8 cellular contexts compared by ENCODE assay signal in the genomic region with DNA sequence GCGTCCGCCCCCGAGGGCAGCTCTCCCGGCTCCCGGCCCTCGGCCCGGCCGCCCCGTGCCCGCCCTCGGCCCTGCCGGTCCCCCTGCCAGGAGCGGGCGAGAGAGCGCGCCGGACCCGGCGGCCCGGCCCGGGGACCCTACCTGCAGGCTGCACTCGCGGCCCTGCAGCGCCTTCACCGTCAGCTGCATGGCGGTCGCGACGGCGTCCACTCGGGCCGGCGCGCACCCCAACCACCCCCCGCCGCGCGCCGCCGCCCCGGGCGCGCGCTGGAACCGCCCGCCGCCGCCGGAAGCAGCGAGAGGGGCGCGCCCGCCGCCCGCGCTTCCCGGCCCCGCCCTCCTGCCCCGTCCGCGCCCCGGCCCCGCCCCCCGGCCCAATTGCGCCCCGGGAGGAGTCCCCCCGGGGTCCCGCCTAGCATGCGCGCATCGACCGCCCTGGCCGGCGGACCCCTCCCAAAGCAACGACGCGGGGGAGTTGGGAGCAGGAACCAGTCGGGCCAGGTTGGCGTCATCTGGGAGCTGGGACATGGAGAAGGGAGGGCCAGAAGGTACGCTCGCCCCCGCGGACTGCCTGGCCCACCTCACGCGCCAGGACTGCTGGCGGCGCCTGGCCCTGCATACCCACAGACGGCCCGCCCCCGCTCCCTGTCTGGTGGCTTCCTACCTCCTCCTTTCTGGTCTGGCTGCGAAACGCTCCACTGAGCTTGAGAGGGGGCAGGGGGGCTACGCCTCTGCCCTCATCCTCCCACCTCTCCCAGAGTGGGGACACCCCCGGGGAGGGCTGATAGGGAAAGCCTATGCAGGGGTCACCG. TPM values are rescaled to one million over a fixed set of nuclear protein-coding genes. Genes with fewer than 3 reads are reported as not detected.
DNase-seq lines count a peak whose midpoint lies in the region; ATAC-seq and TF ChIP-seq lines count a peak whose summit lies in the region.

A gene (minus strand): TSS at position 220 of the 812 bp plus-strand sequence. CDS start 31 bp downstream, at position 189.

- H3K4me1 Mint-ChIP-seq in CD8-positive, alpha-beta memory T cell, result peaks cover 12 to 46% (median 24%) of the 10 kb centered on the region in 3 donors
- H3K4me1 Mint-ChIP-seq in activated T-cell treated with anti-CD3 and anti-CD28 coated beads, Interleukin-2, amount 50 U/mL, for 24 hours (ENCODE audit: low read depth), result peaks cover 42% of the 10 kb centered on the region

- no peaks in the 10 kb centered on the region for H3K27me3 ChIP-seq in CD8-positive, alpha-beta memory T cell (ENCODE audit: insufficient read depth, low read length, poor library complexity, severe bottlenecking)

- H3K27ac ChIP-seq in CD8-positive, alpha-beta memory T cell (ENCODE audit: low read depth, low read length), result peak within 1 kb of the TSS; percentile 70
- peak within 1 kb of the TSS; percentile 94; the same call in 1 of the 2 replicates for H3K27ac ChIP-seq in HEK293 (ENCODE audit: extremely low read depth, low read depth, low read length)
- peak within 1 kb of the TSS; percentile 80 for H3K27ac ChIP-seq in substantia nigra (ENCODE audit: low read depth, low read length, poor library complexity, severe bottlenecking)

- H3K9me3 ChIP-seq in CD8-positive, alpha-beta memory T cell (ENCODE audit: low read length), result no peaks in the 10 kb centered on the region
- no peaks in the 10 kb centered on the region; the same call in 1 of the 2 replicates for H3K9me3 ChIP-seq in HEK293 (ENCODE audit: control insufficient read depth, insufficient read depth, low read depth, low read length)

- peak within 1 kb of the TSS; percentile 34 for H3K4me3 ChIP-seq in CD8-positive, alpha-beta memory T cell (ENCODE audit: low read length)
- peak within 1 kb of the TSS; percentile 55 for H3K4me3 ChIP-seq in HEK293 (ENCODE audit: low read depth, low read length)

- no peaks in the 10 kb centered on the region for H3K36me3 ChIP-seq in CD8-positive, alpha-beta memory T cell (ENCODE audit: insufficient read depth, low read length)
- H3K36me3 ChIP-seq in HEK293 (ENCODE audit: control insufficient read depth in 2 of 2, insufficient read depth in 1 of 2, low read length in 2 of 2), result peaks cover 0 to 38% of the 10 kb centered on the region in 2 experiments; a peak in 1 of 3 replicates

- peak within 1 kb of the TSS; percentile 66 to 89 (median 80) for H3K4me3 Mint-ChIP-seq in CD8-positive, alpha-beta memory T cell
- H3K4me3 Mint-ChIP-seq in activated T-cell treated with anti-CD3 and anti-CD28 coated beads, Interleukin-2, amount 50 U/mL, for 24 hours, result peak within 1 kb of the TSS; percentile 78

- POLR2A ChIA-PET in CD8-positive, alpha-beta memory T cell (lab: Charles Lee), result interaction anchor here (0.6 to 2.2 kb wide), 5 partner anchors 28 to 493 kb away, joined by 3 to 15 read pairs (median 3); a partner anchor contains a TSS
- POLR2A ChIA-PET in HEK293 (lab: Yijun Ruan, JAX), result interaction anchor here (0.7 to 3.1 kb wide), 12 partner anchors 8 to 116 kb away, joined by 3 to 10 read pairs (median 4); a partner anchor contains a TSS

- peaks cover 19% of the 10 kb centered on the region for H3K4me1 ChIP-seq in CD8-positive, alpha-beta memory T cell (ENCODE audit: insufficient read depth, low read length)
- H3K4me1 ChIP-seq in HEK293 (ENCODE audit: control insufficient read depth, insufficient read depth, low read length), result no peaks in the 10 kb centered on the region; the same call in 1 of the 2 replicates

- peak within 1 kb of the TSS; percentile 67 to 96 (median 89) for H3K27ac Mint-ChIP-seq in CD8-positive, alpha-beta memory T cell
- H3K27ac Mint-ChIP-seq in activated T-cell treated with anti-CD3 and anti-CD28 coated beads, Interleukin-2, amount 50 U/mL, for 24 hours, result peak within 1 kb of the TSS; percentile 85

- CTCF ChIA-PET in CD8-positive, alpha-beta memory T cell (lab: Charles Lee), result no interaction called here
- CTCF ChIA-PET in HEK293 (lab: Yijun Ruan, JAX), result interaction anchor here (0.6 to 2.1 kb wide), 6 partner anchors 9 to 732 kb away, joined by 3 to 6 read pairs (median 4); no protein-coding TSS in a partner anchor

- no peak for TF ChIP-seq CTCF in HEK293 (tag by site-specific recombination; IDR thresholded peaks at IDR 0.05)

- peak; percentile 48 to 68 (median 56) for DNase-seq in CD8-positive, alpha-beta memory T cell
- peak; percentile 5 for DNase-seq in NOMO-1 treated with dmso at 0.1 percent for 144 hours (lab: John Stamatoyannopoulos, UW; ENCODE audit: unreplicated experiment)
- DNase-seq in activated T-cell treated with anti-CD3 and anti-CD28 coated beads, Interleukin-2, amount 50 U/mL, for 24 hours, result peak; percentile 77
- peak; percentile 33 for DNase-seq in myocyte (ENCODE audit: low read depth)
- DNase-seq in substantia nigra (lab: John Stamatoyannopoulos, UW), result peak in 29 of 49 donors; percentile 5 to 73 (median 27)

- no peaks in the 10 kb centered on the region for H3K9me3 Mint-ChIP-seq in CD8-positive, alpha-beta memory T cell
- H3K9me3 Mint-ChIP-seq in activated T-cell treated with anti-CD3 and anti-CD28 coated beads, Interleukin-2, amount 50 U/mL, for 24 hours, result no peaks in the 10 kb centered on the region

- peaks cover 0 to 11% of the 10 kb centered on the region in 2 donors for H3K27me3 Mint-ChIP-seq in CD8-positive, alpha-beta memory T cell
- peaks cover 17% of the 10 kb centered on the region for H3K27me3 Mint-ChIP-seq in activated T-cell treated with anti-CD3 and anti-CD28 coated beads, Interleukin-2, amount 50 U/mL, for 24 hours

- peaks cover 0 to 29% (median 4%) of the 10 kb centered on the region in 3 donors for H3K36me3 Mint-ChIP-seq in CD8-positive, alpha-beta memory T cell
- peaks cover 55% of the 10 kb centered on the region for H3K36me3 Mint-ChIP-seq in activated T-cell treated with anti-CD3 and anti-CD28 coated beads, Interleukin-2, amount 50 U/mL, for 24 hours (ENCODE audit: low read depth)

- ATAC-seq in esophagus mucosa, result peak; percentile 35
- no peak for ATAC-seq in GM21515 (IDR thresholded peaks at IDR 0.05; ENCODE audit: unreplicated experiment)

TF ChIP-seq in HEK293, 187 proteins besides CTCF, POLR2A, EP300 and RAD21 (continues in another document):
- TF ChIP-seq, protein P1, sequence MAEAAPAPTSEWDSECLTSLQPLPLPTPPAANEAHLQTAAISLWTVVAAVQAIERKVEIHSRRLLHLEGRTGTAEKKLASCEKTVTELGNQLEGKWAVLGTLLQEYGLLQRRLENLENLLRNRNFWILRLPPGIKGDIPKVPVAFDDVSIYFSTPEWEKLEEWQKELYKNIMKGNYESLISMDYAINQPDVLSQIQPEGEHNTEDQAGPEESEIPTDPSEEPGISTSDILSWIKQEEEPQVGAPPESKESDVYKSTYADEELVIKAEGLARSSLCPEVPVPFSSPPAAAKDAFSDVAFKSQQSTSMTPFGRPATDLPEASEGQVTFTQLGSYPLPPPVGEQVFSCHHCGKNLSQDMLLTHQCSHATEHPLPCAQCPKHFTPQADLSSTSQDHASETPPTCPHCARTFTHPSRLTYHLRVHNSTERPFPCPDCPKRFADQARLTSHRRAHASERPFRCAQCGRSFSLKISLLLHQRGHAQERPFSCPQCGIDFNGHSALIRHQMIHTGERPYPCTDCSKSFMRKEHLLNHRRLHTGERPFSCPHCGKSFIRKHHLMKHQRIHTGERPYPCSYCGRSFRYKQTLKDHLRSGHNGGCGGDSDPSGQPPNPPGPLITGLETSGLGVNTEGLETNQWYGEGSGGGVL (tag by site-specific recombination; IDR thresholded peaks at IDR 0.05), result peak; percentile 91
- no peak for TF ChIP-seq ZNF558 (tag by site-specific recombination; IDR thresholded peaks at IDR 0.05)
- TF ChIP-seq ZNF629 (tag by site-specific recombination; IDR thresholded peaks at IDR 0.05), result peak; percentile 44; the same call in 1 of the 2 replicates
- peak; percentile 24; the same call in 1 of the 2 replicates for TF ChIP-seq ZBTB20 (tag by site-specific recombination; IDR thresholded peaks at IDR 0.05)
- TF ChIP-seq SP2 (tag by site-specific recombination; IDR thresholded peaks at IDR 0.05), result peak; percentile 78
- peak; percentile 73 for TF ChIP-seq KLF10 (tag by site-specific recombination; IDR thresholded peaks at IDR 0.05)
- TF ChIP-seq SALL2 (tag by site-specific recombination; IDR thresholded peaks at IDR 0.05; ENCODE audit: borderline replicate concordance), result no peak
- TF ChIP-seq, protein P2, sequence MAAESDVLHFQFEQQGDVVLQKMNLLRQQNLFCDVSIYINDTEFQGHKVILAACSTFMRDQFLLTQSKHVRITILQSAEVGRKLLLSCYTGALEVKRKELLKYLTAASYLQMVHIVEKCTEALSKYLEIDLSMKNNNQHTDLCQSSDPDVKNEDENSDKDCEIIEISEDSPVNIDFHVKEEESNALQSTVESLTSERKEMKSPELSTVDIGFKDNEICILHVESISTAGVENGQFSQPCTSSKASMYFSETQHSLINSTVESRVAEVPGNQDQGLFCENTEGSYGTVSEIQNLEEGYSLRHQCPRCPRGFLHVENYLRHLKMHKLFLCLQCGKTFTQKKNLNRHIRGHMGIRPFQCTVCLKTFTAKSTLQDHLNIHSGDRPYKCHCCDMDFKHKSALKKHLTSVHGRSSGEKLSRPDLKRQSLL (tag by site-specific recombination; IDR thresholded peaks at IDR 0.05), result no peak
- TF ChIP-seq BCL11B (tag by site-specific recombination; IDR thresholded peaks at IDR 0.05; ENCODE audit: low read depth), result peak; percentile 31; the same call in 1 of the 2 replicates
- peak; percentile 67 for TF ChIP-seq KLF9 (tag by site-specific recombination; IDR thresholded peaks at IDR 0.05; ENCODE audit: low read depth)
- TF ChIP-seq ZNF426 (tag by site-specific recombination; IDR thresholded peaks at IDR 0.05), result no peak
- TF ChIP-seq, protein P3, sequence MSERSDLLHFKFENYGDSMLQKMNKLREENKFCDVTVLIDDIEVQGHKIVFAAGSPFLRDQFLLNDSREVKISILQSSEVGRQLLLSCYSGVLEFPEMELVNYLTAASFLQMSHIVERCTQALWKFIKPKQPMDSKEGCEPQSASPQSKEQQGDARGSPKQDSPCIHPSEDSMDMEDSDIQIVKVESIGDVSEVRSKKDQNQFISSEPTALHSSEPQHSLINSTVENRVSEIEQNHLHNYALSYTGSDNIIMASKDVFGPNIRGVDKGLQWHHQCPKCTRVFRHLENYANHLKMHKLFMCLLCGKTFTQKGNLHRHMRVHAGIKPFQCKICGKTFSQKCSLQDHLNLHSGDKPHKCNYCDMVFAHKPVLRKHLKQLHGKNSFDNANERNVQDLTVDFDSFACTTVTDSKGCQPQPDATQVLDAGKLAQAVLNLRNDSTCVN (tag by site-specific recombination; optimal IDR thresholded peaks at IDR 0.05), result peak; percentile 71
- TF ChIP-seq KLF16 (tag by site-specific recombination; IDR thresholded peaks at IDR 0.05), result peak; percentile 60; the same call in 1 of the 2 replicates

RNA-seq across cellular contexts. Expression of the gene that starts here (rescaled TPM):
- total RNA-seq in CD8-positive, alpha-beta memory T cell, result 10 to 100 TPM; 58.9 to 64.3 TPM
- polyA plus RNA-seq in CD8-positive, alpha-beta memory T cell, result 55.3 TPM
- total RNA-seq in esophagus mucosa (32.3 TPM), myocyte (39.6 and 65.2 TPM in 2 replicates)
- polyA plus RNA-seq in myocyte (2012), result 39.5 TPM

Comparison
In these comparisons a context has a peak if more than half of its experiments do, and no peak if none do; other contexts are left out.
1. DNase-seq: peak in every context shown above with its lines; median percentile 77 in activated T-cell treated with anti-CD3 and anti-CD28 coated beads, Interleukin-2, amount 50 U/mL, for 24 hours; 56 in CD8-positive, alpha-beta memory T cell; 33 in myocyte; 27 in substantia nigra; 5 in NOMO-1 treated with dmso at 0.1 percent for 144 hours.